Comparison of ENCODE assay signal across 13 cellular contexts in genomic region chr3:98954242-98954641, GRCh38.
"Had no signal": no experiment of that assay in that cellular context is flagged by ENCODE, and none has a peak within 500 bp of the region (broad histone marks: within the 10 kb centered on the region; RNA-seq: fewer than 3 reads in every experiment).

No MANE protein-coding gene starts in this region.

- H3K9me3 Mint-ChIP-seq: T-helper 1 cell treated with Interleukin-12 subunit alpha and Interleukin-12 subunit beta and Interleukin-4 antibody, amounts not matched to agents 30 μg/mL and 1 μg/mL, for 36 hours had no signal

- H3K4me1 Mint-ChIP-seq: immature natural killer cell had no signal

- H3K36me3 ChIP-seq: ascending aorta, prostate gland, upper lobe of left lung had no signal

- H3K27ac Mint-ChIP-seq: activated CD8-positive, alpha-beta T cell treated with anti-CD3 and anti-CD28 coated beads, Interleukin-2, amount 10 ng/mL, durations not matched to agents 7 days and 5 days; immature natural killer cell; natural killer cell treated with Interleukin-12 subunit alpha and Interleukin-12 subunit beta and Interleukin-15 and Interleukin-18, amount 100 ng/mL, for 72 hours; T-helper 1 cell treated with Interleukin-12 subunit alpha and Interleukin-12 subunit beta and Interleukin-4 antibody, amounts not matched to agents 30 μg/mL and 1 μg/mL, for 36 hours had no signal

- H3K27ac ChIP-seq: ascending aorta, prostate gland, upper lobe of left lung had no signal

- H3K36me3 Mint-ChIP-seq: immature natural killer cell; natural killer cell treated with Interleukin-12 subunit alpha and Interleukin-12 subunit beta and Interleukin-15 and Interleukin-18, amount 100 ng/mL, for 72 hours had no signal

- H3K4me3 Mint-ChIP-seq: activated CD8-positive, alpha-beta T cell treated with anti-CD3 and anti-CD28 coated beads, Interleukin-2, amount 10 ng/mL, durations not matched to agents 7 days and 5 days; immature natural killer cell; natural killer cell treated with Interleukin-12 subunit alpha and Interleukin-12 subunit beta and Interleukin-15 and Interleukin-18, amount 100 ng/mL, for 72 hours; T-helper 1 cell treated with Interleukin-12 subunit alpha and Interleukin-12 subunit beta and Interleukin-4 antibody, amounts not matched to agents 30 μg/mL and 1 μg/mL, for 36 hours had no signal

- H3K27me3 ChIP-seq: ascending aorta, upper lobe of left lung had no signal

- DNase-seq: activated CD4-positive, alpha-beta T cell treated with anti-CD3 and anti-CD28 coated beads for 48 hours; activated CD8-positive, alpha-beta memory T cell treated with anti-CD3 and anti-CD28 coated beads, Interleukin-2, amount 50 U/mL, for 48 hours; activated CD8-positive, alpha-beta T cell treated with anti-CD3 and anti-CD28 coated beads, Interleukin-2, amount 10 ng/mL, durations not matched to agents 7 days and 5 days; immature natural killer cell; left cardiac atrium; nucleus accumbens; stimulated activated naive CD4-positive, alpha-beta T cell treated with Interleukin-2 at 50 U/mL for 16 hours; upper lobe of left lung had no signal

- H3K4me3 ChIP-seq: ascending aorta, prostate gland, upper lobe of left lung had no signal

- H3K9me3 ChIP-seq: ascending aorta, prostate gland, upper lobe of left lung had no signal

- ATAC-seq: activated CD8-positive, alpha-beta T cell treated with anti-CD3 and anti-CD28 coated beads, Interleukin-2, amount 10 ng/mL, durations not matched to agents 7 days and 5 days; left cardiac atrium; natural killer cell treated with Interleukin-12 subunit alpha and Interleukin-12 subunit beta and Interleukin-15 and Interleukin-18, amount 100 ng/mL, for 72 hours; sciatic nerve had no signal

- H3K4me1 ChIP-seq: ascending aorta, prostate gland, upper lobe of left lung had no signal
